ENCODE assay signal across 18 cellular contexts in genomic region chr11:70328556-70328955, GRCh38. TPM values are rescaled to one million over a fixed set of nuclear protein-coding genes. Genes with fewer than 3 reads are reported as not detected.
DNase-seq lines count a peak whose midpoint lies in the region; ATAC-seq and TF ChIP-seq lines count a peak whose summit lies in the region.
"Had no signal": no experiment of that assay in that cellular context is flagged by ENCODE, and none has a peak within 500 bp of the region (broad histone marks: within the 10 kb centered on the region; RNA-seq: fewer than 3 reads in every experiment).

No MANE protein-coding gene starts in this region.

- H3K27ac ChIP-seq in GM23338 (ENCODE audit: low read depth), result peak overlapping the region; percentile 50; the same call in 1 of the 2 replicates
- no peak overlapping the region for H3K27ac ChIP-seq in endodermal cell (ENCODE audit: low read depth, low read length)
- H3K27ac ChIP-seq in upper lobe of right lung, result peak overlapping the region; percentile 9
- no peak overlapping the region for H3K27ac ChIP-seq in esophagus muscularis mucosa (replicated peaks in 1 of 4)
- H3K27ac ChIP-seq: A549, BLaER1 had no signal

- H2AFZ ChIP-seq in GM23338, result no peak overlapping the region

- H3K79me2 ChIP-seq in GM23338 (replicated peaks; ENCODE audit: insufficient read depth), result no peaks in the 10 kb centered on the region

- no peaks in the 10 kb centered on the region for H3K4me1 Mint-ChIP-seq in GM23338
- H3K4me1 Mint-ChIP-seq in endodermal cell, result peaks cover 5% of the 10 kb centered on the region
- H3K4me1 Mint-ChIP-seq in activated CD8-positive, alpha-beta memory T cell treated with anti-CD3 and anti-CD28 coated beads, Interleukin-2, amount 10 ng/mL, durations not matched to agents 7 days and 5 days, result peaks cover 13% of the 10 kb centered on the region

- H3F3A ChIP-seq in GM23338 (replicated peaks; ENCODE audit: low read depth), result no peaks in the 10 kb centered on the region

- DNase-seq in GM23338 (ENCODE audit: low spot score) (no peak), endodermal cell (no peak), kidney glomerular epithelial cell (lab: John Stamatoyannopoulos, UW) (peak; percentile 66), upper lobe of right lung (no peak), esophagus muscularis mucosa (ENCODE audit: extremely low spot score) (no peak), NOMO-1 (lab: John Stamatoyannopoulos, UW; ENCODE audit: unreplicated experiment in 2 of 2) (no peak)
- no peak for DNase-seq in activated CD8-positive, alpha-beta memory T cell treated with anti-CD3 and anti-CD28 coated beads, Interleukin-2, amount 10 ng/mL, durations not matched to agents 7 days and 5 days
- DNase-seq: AML-193; Caco-2; CD8-positive, alpha-beta memory T cell; DMS79; HCEC 1CT; HFFc6 had no signal

- H3K27ac Mint-ChIP-seq in GM23338 (0 out of 2 replicates have a peak overlapping the region, but pooled peaks have one; percentile 11), endodermal cell (peak overlapping the region; percentile 32)
- H3K27ac Mint-ChIP-seq in activated CD8-positive, alpha-beta memory T cell treated with anti-CD3 and anti-CD28 coated beads, Interleukin-2, amount 10 ng/mL, durations not matched to agents 7 days and 5 days, result no peak overlapping the region
- H3K27ac Mint-ChIP-seq: CD8-positive, alpha-beta memory T cell; HFFc6 had no signal

- H3K4me3 Mint-ChIP-seq in GM23338 (no peak overlapping the region), endodermal cell (no peak overlapping the region)
- H3K4me3 Mint-ChIP-seq in activated CD8-positive, alpha-beta memory T cell treated with anti-CD3 and anti-CD28 coated beads, Interleukin-2, amount 10 ng/mL, durations not matched to agents 7 days and 5 days, result no peak overlapping the region
- H3K4me3 Mint-ChIP-seq: CD8-positive, alpha-beta memory T cell; HFFc6 had no signal

- no peaks in the 10 kb centered on the region for H3K9me2 ChIP-seq in GM23338 (ENCODE audit: insufficient read depth)

- H4K20me1 ChIP-seq in GM23338 (replicated peaks; ENCODE audit: insufficient read depth), result peaks cover 16% of the 10 kb centered on the region

- H3K27me3 ChIP-seq in GM23338 (ENCODE audit: insufficient read depth) (no peaks in the 10 kb centered on the region), endodermal cell (ENCODE audit: control insufficient read depth, insufficient read depth, low read length, poor library complexity, severe bottlenecking) (no peaks in the 10 kb centered on the region), upper lobe of right lung (no peaks in the 10 kb centered on the region), esophagus muscularis mucosa (no peaks in the 10 kb centered on the region)
- H3K27me3 ChIP-seq: BLaER1 had no signal

- ATAC-seq in GM23338, result no peak
- no peak for ATAC-seq in upper lobe of right lung
- no peak for ATAC-seq in GM21619 (IDR thresholded peaks at IDR 0.05; ENCODE audit: unreplicated experiment)
- ATAC-seq in activated CD8-positive, alpha-beta memory T cell treated with anti-CD3 and anti-CD28 coated beads, Interleukin-2, amount 10 ng/mL, durations not matched to agents 7 days and 5 days, result no peak
- ATAC-seq: A549, K562 had no signal

- H3K4me2 ChIP-seq in GM23338, result no peak overlapping the region
- H3K4me2 ChIP-seq: A549, BLaER1 had no signal

- TF ChIP-seq POLR2A in esophagus muscularis mucosa (IDR thresholded peaks at IDR 0.05; ENCODE audit: low read depth), result no peak

- TF ChIP-seq CTCF in GM23338 (conservative IDR thresholded peaks at IDR 0.05; ENCODE audit: low read depth in 2 of 2) (no peak), endodermal cell (conservative IDR thresholded peaks at IDR 0.05) (no peak), upper lobe of right lung (IDR thresholded peaks at IDR 0.05) (no peak), esophagus muscularis mucosa (IDR thresholded peaks at IDR 0.05) (no peak)

- H3K9me3 ChIP-seq in endodermal cell (ENCODE audit: control insufficient read depth, low read length) (no peaks in the 10 kb centered on the region), upper lobe of right lung (no peaks in the 10 kb centered on the region), esophagus muscularis mucosa (no peaks in the 10 kb centered on the region)
- H3K9me3 ChIP-seq: A549, BLaER1, Caco-2 had no signal

- no peak overlapping the region for H3K9ac ChIP-seq in endodermal cell (ENCODE audit: extremely low read depth, low read length, poor library complexity, severe bottlenecking)
- H3K9ac ChIP-seq: BLaER1 had no signal

- intact Hi-C loops in upper lobe of right lung (cut with DNase I), result no loop called here
- intact Hi-C loops in esophagus muscularis mucosa (cut with DNase I), result no loop called here

- H3K4me3 ChIP-seq in GM23338 (no peak overlapping the region), endodermal cell (ENCODE audit: low read length) (no peak overlapping the region), upper lobe of right lung (no peak overlapping the region), esophagus muscularis mucosa (no peak overlapping the region)
- H3K4me3 ChIP-seq: A549, BLaER1, GM12878, K562 had no signal

- CTCF ChIA-PET in activated CD8-positive, alpha-beta memory T cell treated with anti-CD3 and anti-CD28 coated beads, Interleukin-2, amount 10 ng/mL, durations not matched to agents 7 days and 5 days (lab: Charles Lee), result no interaction called here

- TF ChIP-seq EP300 in esophagus muscularis mucosa (IDR thresholded peaks at IDR 0.05), result no peak

- H3K4me1 ChIP-seq in GM23338 (ENCODE audit: insufficient read depth) (no peaks in the 10 kb centered on the region), endodermal cell (ENCODE audit: control insufficient read depth, insufficient read depth, low read length) (peaks cover 2% of the 10 kb centered on the region), upper lobe of right lung (peaks cover 27% of the 10 kb centered on the region), esophagus muscularis mucosa (peaks cover 7 to 37% (median 24%) of the 10 kb centered on the region in 4 donors)
- H3K4me1 ChIP-seq: BLaER1, Caco-2 had no signal

- H3K27me3 Mint-ChIP-seq in GM23338 (ENCODE audit: insufficient read depth, low read depth, poor library complexity) (no peaks in the 10 kb centered on the region), endodermal cell (ENCODE audit: insufficient read depth) (no peaks in the 10 kb centered on the region)
- H3K27me3 Mint-ChIP-seq in activated CD8-positive, alpha-beta memory T cell treated with anti-CD3 and anti-CD28 coated beads, Interleukin-2, amount 10 ng/mL, durations not matched to agents 7 days and 5 days, result no peaks in the 10 kb centered on the region
- H3K27me3 Mint-ChIP-seq: CD8-positive, alpha-beta memory T cell had no signal

- H3K36me3 ChIP-seq in GM23338 (ENCODE audit: insufficient read depth) (peaks cover 74% of the 10 kb centered on the region), endodermal cell (ENCODE audit: control insufficient read depth, insufficient read depth, low read length) (peaks cover 98% of the 10 kb centered on the region), upper lobe of right lung (peaks cover 66% of the 10 kb centered on the region), esophagus muscularis mucosa (peaks cover 47 to 85% (median 78%) of the 10 kb centered on the region in 4 donors)

- H3K36me3 Mint-ChIP-seq in GM23338 (ENCODE audit: low read depth) (peaks cover 78% of the 10 kb centered on the region), endodermal cell (ENCODE audit: low read depth) (peaks cover 83% of the 10 kb centered on the region)
- peaks cover 48% of the 10 kb centered on the region for H3K36me3 Mint-ChIP-seq in activated CD8-positive, alpha-beta memory T cell treated with anti-CD3 and anti-CD28 coated beads, Interleukin-2, amount 10 ng/mL, durations not matched to agents 7 days and 5 days

- 95% methylated on average over 3 of the region's 4 CpGs; no CpG with 5 or more reads in 1 of the 2 experiments for WGBS in endodermal cell (ENCODE audit: insufficient coverage in 1 of 2, insufficient read length in 1 of 2), 2 experiments
- 90% methylated on average over 4 of the region's 4 CpGs for WGBS in esophagus muscularis mucosa

- H3K9me3 Mint-ChIP-seq in GM23338 (no peaks in the 10 kb centered on the region; the same call in 2 of the 3 replicates), endodermal cell (no peaks in the 10 kb centered on the region)
- H3K9me3 Mint-ChIP-seq in activated CD8-positive, alpha-beta memory T cell treated with anti-CD3 and anti-CD28 coated beads, Interleukin-2, amount 10 ng/mL, durations not matched to agents 7 days and 5 days (ENCODE audit: low read depth), result no peaks in the 10 kb centered on the region
- H3K9me3 Mint-ChIP-seq: CD8-positive, alpha-beta memory T cell; HFFc6 had no signal

TF ChIP-seq in GM23338, 12 proteins besides CTCF, POLR2A, EP300 and RAD21 (continues in another document):
- TF ChIP-seq EZH2 (IDR thresholded peaks at IDR 0.05; ENCODE audit: low read depth, unreplicated experiment), result no peak
- no peak for TF ChIP-seq JUNB (IDR thresholded peaks at IDR 0.05; ENCODE audit: unreplicated experiment)

RNA-seq across cellular contexts. Expression of gene PPFIA1, which starts 58.1 kb away (rescaled TPM):
- 62.0 and 66.6 TPM in 2 replicates for total RNA-seq in GM23338 (2014; rRNA removed; shearing (Covaris generic))
- polyA plus RNA-seq in GM23338 (2016; fragmentation: Nextera tagmentation; extraction: Ambion mirVana), result 41.7 and 47.0 TPM in 2 replicates
- total RNA-seq in endodermal cell, result 100 to 1,000 TPM; 105 to 118 TPM
- 47.1 TPM for polyA plus RNA-seq in endodermal cell (2013, experiment 1 of 2)
- 42.1 TPM for polyA plus RNA-seq in endodermal cell (2013, experiment 2 of 2)
- 73.3 TPM for total RNA-seq in upper lobe of right lung
- total RNA-seq in esophagus muscularis mucosa, result 10 to 100 TPM; 46.3 to 51.5 (median 47.2) TPM
- 10 to 100 TPM; 35.7 to 38.7 TPM for total RNA-seq in activated CD8-positive, alpha-beta memory T cell treated with anti-CD3 and anti-CD28 coated beads, Interleukin-2, amount 10 ng/mL, durations not matched to agents 7 days and 5 days

Comparison
In these comparisons a context has a peak if more than half of its experiments do, and no peak if none do; other contexts are left out.
1. H3K27ac ChIP-seq: peak in GM23338 (single experiment) and upper lobe of right lung (single experiment); none in endodermal cell (single experiment) and esophagus muscularis mucosa (0 of 4).